Comparison of ENCODE assay signal across 1 cellular context in genomic region chr11:28100665-28101064, GRCh38.
A peak's percentile ranks its signal among the peaks of the same experiment; 100 is the strongest.
TF ChIP-seq lines count a peak whose summit lies in the region.

No MANE protein-coding gene starts in this region.

TF ChIP-seq in HepG2, 621 proteins besides CTCF, POLR2A, EP300 and RAD21:
- TF ChIP-seq SIX4 (CRISPR knock-in tag; IDR thresholded peaks at IDR 0.05) = peak; percentile 65; the same call in 1 of the 2 replicates
- no peak for TF ChIP-seq ZEB1 (IDR thresholded peaks at IDR 0.05; ENCODE audit: insufficient replicate concordance, low read depth)
